8 cellular contexts compared by ENCODE assay signal in genomic region chr3:32577621-32578556, GRCh38. TPM values are rescaled to one million over a fixed set of nuclear protein-coding genes. Genes with fewer than 3 reads are reported as not detected.
DNase-seq lines count a peak whose midpoint lies in the region; ATAC-seq and TF ChIP-seq lines count a peak whose summit lies in the region.

No MANE protein-coding gene starts in this region.

- H3K36me3 Mint-ChIP-seq in chondrocyte (ENCODE audit: low read depth) = no peaks in the 10 kb centered on the region
- no peaks in the 10 kb centered on the region for H3K36me3 Mint-ChIP-seq in nephron (ENCODE audit: low read depth)

- H3K4me3 ChIP-seq in SK-N-SH (ENCODE audit: low read depth in 2 of 2, low read length in 1 of 2) (no peak overlapping the region), MM.1S (ENCODE audit: low read length) (peak overlapping the region; percentile 30; the same call in 1 of the 2 replicates)

- no peak overlapping the region for H3K9ac ChIP-seq in SK-N-SH
- H3K9ac ChIP-seq in MM.1S (ENCODE audit: low read length) = peak overlapping the region; percentile 9; the same call in 1 of the 2 replicates

- peak overlapping the region; percentile 88 for H3K27ac Mint-ChIP-seq in chondrocyte (ENCODE audit: unreplicated experiment)
- H3K27ac Mint-ChIP-seq in nephron = peak overlapping the region; percentile 20 to 40 (median 28)

- no peaks in the 10 kb centered on the region for H3K9me3 ChIP-seq in SK-N-SH
- H3K9me3 ChIP-seq in MM.1S (replicated peaks; ENCODE audit: insufficient read depth, low read length) = no peaks in the 10 kb centered on the region

- H3F3A ChIP-seq in SK-N-SH (replicated peaks; ENCODE audit: insufficient read depth) (no peaks in the 10 kb centered on the region), MM.1S (ENCODE audit: insufficient read depth, low read length) (no peaks in the 10 kb centered on the region; the same call in 1 of the 2 replicates)

- no peaks in the 10 kb centered on the region for H3K9me3 Mint-ChIP-seq in chondrocyte (ENCODE audit: low read depth)
- no peaks in the 10 kb centered on the region for H3K9me3 Mint-ChIP-seq in nephron

- H2AFZ ChIP-seq in SK-N-SH (ENCODE audit: low read depth) (no peak overlapping the region), MM.1S (ENCODE audit: low read length) (peak overlapping the region; percentile 52)

- H3K27me3 ChIP-seq in SK-N-SH (ENCODE audit: insufficient read depth) (no peaks in the 10 kb centered on the region), MM.1S (replicated peaks; ENCODE audit: insufficient read depth, low read length) (no peaks in the 10 kb centered on the region)

- H3K4me1 Mint-ChIP-seq in chondrocyte (ENCODE audit: low read depth) (peaks cover 36% of the 10 kb centered on the region), nephron (peaks cover 5% of the 10 kb centered on the region)

- no peak overlapping the region for H3K4me2 ChIP-seq in SK-N-SH
- H3K4me2 ChIP-seq in MM.1S (ENCODE audit: low read depth, low read length) = peak overlapping the region; percentile 63

- no peaks in the 10 kb centered on the region for H3K36me3 ChIP-seq in SK-N-SH (replicated peaks in 1 of 2; ENCODE audit: control insufficient read depth in 1 of 2, insufficient read depth in 2 of 2, low read length in 1 of 2)
- H3K36me3 ChIP-seq in MM.1S (replicated peaks; ENCODE audit: insufficient read depth, low read length) = no peaks in the 10 kb centered on the region

- H3K27me3 Mint-ChIP-seq in chondrocyte (ENCODE audit: low read depth) (no peaks in the 10 kb centered on the region), nephron (ENCODE audit: low read depth) (no peaks in the 10 kb centered on the region)

- no peak for TF ChIP-seq EP300 in SK-N-SH (IDR thresholded peaks at IDR 0.05; ENCODE audit: borderline replicate concordance in 1 of 2, low read depth in 1 of 2, low read length in 1 of 2)

- H3K79me2 ChIP-seq in SK-N-SH (ENCODE audit: insufficient read depth) (no peaks in the 10 kb centered on the region), MM.1S (ENCODE audit: low read length) (no peaks in the 10 kb centered on the region)

- POLR2A ChIA-PET in SK-N-SH (lab: Yijun Ruan, JAX) = no interaction called here

- H3K4me1 ChIP-seq in SK-N-SH (ENCODE audit: control insufficient read depth in 1 of 2, insufficient read depth in 2 of 2, low read depth in 1 of 2, low read length in 1 of 2) (no peaks in the 10 kb centered on the region), MM.1S (ENCODE audit: low read length) (peaks cover 8% of the 10 kb centered on the region)

- TF ChIP-seq CTCF in SK-N-SH (IDR thresholded peaks at IDR 0.05) (no peak), MM.1S (IDR thresholded peaks at IDR 0.05; ENCODE audit: low read length) (no peak), chondrocyte (IDR thresholded peaks at IDR 0.05) (no peak), nephron (IDR thresholded peaks at IDR 0.05; ENCODE audit: unreplicated experiment in 3 of 3) (no peak)

- ATAC-seq in SK-N-SH treated with all-trans-retinoic acid at 6 μM for 48 hours (peak; percentile 47; the same call in 2 of the 3 replicates), GM21786 (IDR thresholded peaks at IDR 0.05; ENCODE audit: unreplicated experiment) (peak; percentile 96)

- DNase-seq in SK-N-SH (no peak), MM.1S (no peak), chondrocyte (ENCODE audit: low spot score) (no peak), islet precursor cell (no peak), DMS53 treated with DMSO at 0.1 percent for 48 hours (lab: John Stamatoyannopoulos, UW; ENCODE audit: unreplicated experiment) (no peak)

- no peaks in the 10 kb centered on the region for H4K20me1 ChIP-seq in SK-N-SH (ENCODE audit: insufficient read depth)
- H4K20me1 ChIP-seq in MM.1S (ENCODE audit: insufficient read depth, low read length) = no peaks in the 10 kb centered on the region

- H3K27ac ChIP-seq in SK-N-SH (ENCODE audit: low read depth in 2 of 2, low read length in 1 of 2) (no peak overlapping the region), MM.1S (ENCODE audit: low read length) (peak overlapping the region; percentile 40; the same call in 1 of the 2 replicates)

- peak overlapping the region; percentile 7 for H3K4me3 Mint-ChIP-seq in chondrocyte (ENCODE audit: unreplicated experiment)
- H3K4me3 Mint-ChIP-seq in nephron = peak overlapping the region in 2 of 3 experiments; percentile 22 to 23

- H3K9me2 ChIP-seq in SK-N-SH (no peaks in the 10 kb centered on the region), MM.1S (replicated peaks; ENCODE audit: insufficient read depth, low read length) (no peaks in the 10 kb centered on the region)

- no peak for TF ChIP-seq RAD21 in SK-N-SH (IDR thresholded peaks at IDR 0.05; ENCODE audit: low read length)

- 71% methylated on average over 8 of the region's 8 CpGs for WGBS in SK-N-SH (ENCODE audit: low lambda C conversion rate)

- CTCF ChIA-PET in SK-N-SH (lab: Yijun Ruan, JAX) = no interaction called here

TF ChIP-seq in SK-N-SH treated with all-trans-retinoic acid at 6 μM for 48 hours, 23 proteins besides CTCF, POLR2A, EP300 and RAD21:
- no peak for TF ChIP-seq TCF4 (CRISPR knock-in tag; IDR thresholded peaks at IDR 0.05; ENCODE audit: borderline replicate concordance)
- TF ChIP-seq RARB (CRISPR knock-in tag; IDR thresholded peaks at IDR 0.05) = no peak
- no peak for TF ChIP-seq CSDC2 (CRISPR knock-in tag; IDR thresholded peaks at IDR 0.05)
- no peak for TF ChIP-seq ZFP30 (CRISPR knock-in tag; IDR thresholded peaks at IDR 0.05)
- TF ChIP-seq ZFP3 (CRISPR knock-in tag; IDR thresholded peaks at IDR 0.05) = no peak
- no peak for TF ChIP-seq OSR1 (CRISPR knock-in tag; IDR thresholded peaks at IDR 0.05)
- TF ChIP-seq, protein P1, sequence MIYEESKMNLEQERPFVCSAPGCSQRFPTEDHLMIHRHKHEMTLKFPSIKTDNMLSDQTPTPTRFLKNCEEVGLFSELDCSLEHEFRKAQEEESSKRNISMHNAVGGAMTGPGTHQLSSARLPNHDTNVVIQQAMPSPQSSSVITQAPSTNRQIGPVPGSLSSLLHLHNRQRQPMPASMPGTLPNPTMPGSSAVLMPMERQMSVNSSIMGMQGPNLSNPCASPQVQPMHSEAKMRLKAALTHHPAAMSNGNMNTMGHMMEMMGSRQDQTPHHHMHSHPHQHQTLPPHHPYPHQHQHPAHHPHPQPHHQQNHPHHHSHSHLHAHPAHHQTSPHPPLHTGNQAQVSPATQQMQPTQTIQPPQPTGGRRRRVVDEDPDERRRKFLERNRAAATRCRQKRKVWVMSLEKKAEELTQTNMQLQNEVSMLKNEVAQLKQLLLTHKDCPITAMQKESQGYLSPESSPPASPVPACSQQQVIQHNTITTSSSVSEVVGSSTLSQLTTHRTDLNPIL (CRISPR knock-in tag; IDR thresholded peaks at IDR 0.05; ENCODE audit: low read depth) = no peak
- no peak for TF ChIP-seq ZNF565 (CRISPR knock-in tag; conservative IDR thresholded peaks at IDR 0.05; ENCODE audit: low read depth)
- TF ChIP-seq ZNF70 (CRISPR knock-in tag; IDR thresholded peaks at IDR 0.05) = no peak
- TF ChIP-seq BACH2 (CRISPR knock-in tag; IDR thresholded peaks at IDR 0.05; ENCODE audit: borderline replicate concordance) = no peak
- no peak for TF ChIP-seq GLIS3 (CRISPR knock-in tag; IDR thresholded peaks at IDR 0.05)

TF ChIP-seq in SK-N-SH, 30 proteins besides CTCF, POLR2A, EP300 and RAD21:
- TF ChIP-seq POLR2AphosphoS5 (IDR thresholded peaks at IDR 0.05; ENCODE audit: low read depth, low read length) (no peak), USF1 (IDR thresholded peaks at IDR 0.05; ENCODE audit: borderline replicate concordance, low read depth) (no peak), SMC3 (IDR thresholded peaks at IDR 0.05; ENCODE audit: low read depth, low read length) (no peak), GATA2 (CRISPR knock-in tag; IDR thresholded peaks at IDR 0.05) (no peak), SIN3A (IDR thresholded peaks at IDR 0.05; ENCODE audit: borderline replicate concordance, low read depth, low read length) (no peak), JUND (IDR thresholded peaks at IDR 0.05) (no peak), TAF1 (IDR thresholded peaks at IDR 0.05; ENCODE audit: borderline replicate concordance, low read depth, low read length) (no peak), TCF12 (IDR thresholded peaks at IDR 0.05) (no peak), MXI1 (IDR thresholded peaks at IDR 0.05; ENCODE audit: low read depth, low read length) (no peak), EZH2phosphoT487 (IDR thresholded peaks at IDR 0.05; ENCODE audit: borderline replicate concordance, low read depth) (no peak), NRF1 (IDR thresholded peaks at IDR 0.05; ENCODE audit: low read depth, low read length) (no peak)
- TF ChIP-seq, protein P2, sequence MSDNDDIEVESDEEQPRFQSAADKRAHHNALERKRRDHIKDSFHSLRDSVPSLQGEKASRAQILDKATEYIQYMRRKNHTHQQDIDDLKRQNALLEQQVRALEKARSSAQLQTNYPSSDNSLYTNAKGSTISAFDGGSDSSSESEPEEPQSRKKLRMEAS (IDR thresholded peaks at IDR 0.05; ENCODE audit: low read depth) = no peak
- TF ChIP-seq, protein P3, sequence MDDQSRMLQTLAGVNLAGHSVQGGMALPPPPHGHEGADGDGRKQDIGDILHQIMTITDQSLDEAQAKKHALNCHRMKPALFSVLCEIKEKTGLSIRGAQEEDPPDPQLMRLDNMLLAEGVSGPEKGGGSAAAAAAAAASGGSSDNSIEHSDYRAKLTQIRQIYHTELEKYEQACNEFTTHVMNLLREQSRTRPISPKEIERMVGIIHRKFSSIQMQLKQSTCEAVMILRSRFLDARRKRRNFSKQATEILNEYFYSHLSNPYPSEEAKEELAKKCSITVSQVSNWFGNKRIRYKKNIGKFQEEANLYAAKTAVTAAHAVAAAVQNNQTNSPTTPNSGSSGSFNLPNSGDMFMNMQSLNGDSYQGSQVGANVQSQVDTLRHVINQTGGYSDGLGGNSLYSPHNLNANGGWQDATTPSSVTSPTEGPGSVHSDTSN (IDR thresholded peaks at IDR 0.05) = no peak
- TF ChIP-seq, protein P4, sequence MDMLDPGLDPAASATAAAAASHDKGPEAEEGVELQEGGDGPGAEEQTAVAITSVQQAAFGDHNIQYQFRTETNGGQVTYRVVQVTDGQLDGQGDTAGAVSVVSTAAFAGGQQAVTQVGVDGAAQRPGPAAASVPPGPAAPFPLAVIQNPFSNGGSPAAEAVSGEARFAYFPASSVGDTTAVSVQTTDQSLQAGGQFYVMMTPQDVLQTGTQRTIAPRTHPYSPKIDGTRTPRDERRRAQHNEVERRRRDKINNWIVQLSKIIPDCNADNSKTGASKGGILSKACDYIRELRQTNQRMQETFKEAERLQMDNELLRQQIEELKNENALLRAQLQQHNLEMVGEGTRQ (IDR thresholded peaks at IDR 0.05; ENCODE audit: borderline replicate concordance, low read depth, low read length) = no peak

RNA-seq across cellular contexts. Expression of gene DYNC1LI1, which starts 7.2 kb away (rescaled TPM):
- polyA plus RNA-seq in SK-N-SH (2012; rRNA removed) = 15.4 and 16.9 TPM in 2 replicates
- 21.2 and 33.6 TPM in 2 replicates for polyA plus RNA-seq in SK-N-SH (2012; cell fraction: cytosol; rRNA removed)
- polyA plus RNA-seq in SK-N-SH (2012; cell fraction: nucleus; rRNA removed) = 17.8 and 19.0 TPM in 2 replicates
- total RNA-seq in chondrocyte = 56.9 to 73.1 TPM (median 69.2 TPM) in 3 replicates
